23 cellular contexts compared by ENCODE assay signal in genomic region chr4:150794706-150795105, GRCh38.
"Had no signal": no experiment of that assay in that cellular context is flagged by ENCODE, and none has a peak within 500 bp of the region (broad histone marks: within the 10 kb centered on the region; RNA-seq: fewer than 3 reads in every experiment).

No MANE protein-coding gene starts in this region.

- H3K9me3 ChIP-seq: esophagus muscularis mucosa, left lung, mucosa of descending colon, neutrophil, right lobe of liver, stomach, thyroid gland, vagina had no signal

- DNase-seq: dermis blood vessel endothelial cell; effector memory CD4-positive, alpha-beta T cell; hypothalamus; immature natural killer cell; left cardiac atrium; left lung; mesenchymal stem cell; mucosa of descending colon; naive B cell; right lobe of liver; stimulated activated CD4-positive, alpha-beta T cell treated with anti-CD3 and anti-CD28 coated beads, Interleukin-12 subunit alpha, Interleukin-12 subunit beta, amount 100 ng/mL, for 4 hours; stimulated activated CD4-positive, alpha-beta T cell treated with anti-CD3 and anti-CD28 coated beads, Interleukin-1b, Interleukin-23, amount 100 ng/mL, for 48 hours; stimulated activated CD4-positive, alpha-beta T cell treated with anti-CD3 and anti-CD28 coated beads, Interleukin-4, amount 100 ng/mL, for 24 hours; stimulated activated naive CD4-positive, alpha-beta T cell treated with Interleukin-2 at 50 U/mL for 16 hours; stomach; thyroid gland; trophoblast cell had no signal

- H3K4me3 ChIP-seq: coronary artery, esophagus muscularis mucosa, left lung, mucosa of descending colon, right lobe of liver, smooth muscle cell, stomach, thyroid gland, vagina had no signal

- H3K4me2 ChIP-seq: smooth muscle cell had no signal

- H2AFZ ChIP-seq: parathyroid adenoma had no signal

- H3K36me3 ChIP-seq: esophagus muscularis mucosa, left lung, neutrophil, right lobe of liver, stomach, thyroid gland, vagina had no signal

- H3K9ac ChIP-seq: parathyroid adenoma had no signal

- H3K79me2 ChIP-seq: parathyroid adenoma had no signal

- H3K27me3 ChIP-seq: esophagus muscularis mucosa, left lung, neutrophil, right lobe of liver, stomach, thyroid gland, vagina had no signal

- H3K27ac ChIP-seq: coronary artery, esophagus muscularis mucosa, left lung, neutrophil, parathyroid adenoma, right lobe of liver, stomach, thyroid gland, vagina had no signal

- H3K4me1 ChIP-seq: esophagus muscularis mucosa, left lung, parathyroid adenoma, right lobe of liver, stomach, thyroid gland, vagina had no signal
